Comparison of ENCODE assay signal across 8 cellular contexts in genomic region chrX:135520022-135520552, GRCh38. TPM values are rescaled to one million over a fixed set of nuclear protein-coding genes. Genes with fewer than 3 reads are reported as not detected.
A peak's percentile ranks its signal among the peaks of the same experiment; 100 is the strongest.
DNase-seq lines count a peak whose midpoint lies in the region; ATAC-seq, FAIRE-seq and TF ChIP-seq lines count a peak whose summit lies in the region.

No MANE protein-coding gene starts in this region.

- TF ChIP-seq CTCF in CD14-positive monocyte (IDR thresholded peaks at IDR 0.05) (no peak), HFF-Myc (IDR thresholded peaks at IDR 0.05; ENCODE audit: low read depth, low read length, missing control alignments) (no peak), astrocyte (IDR thresholded peaks at IDR 0.05; ENCODE audit: insufficient read depth, low read depth, low read length) (no peak), left lung (IDR thresholded peaks at IDR 0.05) (no peak)

- H3K27ac ChIP-seq in astrocyte (ENCODE audit: low read depth, low read length) (peak overlapping the region; percentile 68), left lung (peak overlapping the region; percentile 93)

- H3K9me3 ChIP-seq in astrocyte (ENCODE audit: insufficient read depth, low read depth, low read length), result no peaks in the 10 kb centered on the region
- H3K9me3 ChIP-seq in left lung, result no peaks in the 10 kb centered on the region

- ATAC-seq in left lung, result no peak

- peaks cover 28% of the 10 kb centered on the region for H3K4me1 Mint-ChIP-seq in CD14-positive monocyte
- H3K4me1 Mint-ChIP-seq in astrocyte (ENCODE audit: low read depth, unreplicated experiment), result no peaks in the 10 kb centered on the region

- no peaks in the 10 kb centered on the region for H3K79me2 ChIP-seq in astrocyte (ENCODE audit: insufficient read depth, low read length)

- H3K27ac Mint-ChIP-seq in CD14-positive monocyte (peak overlapping the region; percentile 94 to 97 (median 97)), astrocyte (ENCODE audit: unreplicated experiment) (peak overlapping the region; percentile 97)

- H3K9me3 Mint-ChIP-seq in CD14-positive monocyte (peaks cover 0 to 12% (median 1%) of the 10 kb centered on the region in 7 donors), astrocyte (ENCODE audit: unreplicated experiment) (no peaks in the 10 kb centered on the region)

- peak overlapping the region; percentile 90 to 94 for H3K4me3 Mint-ChIP-seq in CD14-positive monocyte
- H3K4me3 Mint-ChIP-seq in astrocyte (ENCODE audit: unreplicated experiment), result peak overlapping the region; percentile 89

- intact Hi-C loops in CD14-positive monocyte (cut with micrococcal nuclease) (loop anchor here in 1 of 2 donors (2.0 kb wide), 1 partner anchor 35 kb away; no protein-coding TSS in a partner anchor), left lung (cut with DNase I) (no loop called here)

- H2AFZ ChIP-seq in astrocyte (ENCODE audit: low read depth, low read length), result peak overlapping the region; percentile 84

- H3K27me3 ChIP-seq in astrocyte (ENCODE audit: insufficient read depth, low read length) (no peaks in the 10 kb centered on the region), left lung (no peaks in the 10 kb centered on the region)

- peaks cover 0 to 10% (median 0%) of the 10 kb centered on the region in 3 donors for H3K27me3 Mint-ChIP-seq in CD14-positive monocyte (ENCODE audit: low read depth in 3 of 3)
- H3K27me3 Mint-ChIP-seq in astrocyte (ENCODE audit: low read depth, unreplicated experiment), result no peaks in the 10 kb centered on the region

- no peak for DNase-seq in CD14-positive monocyte (ENCODE audit: low spot score)
- no peak for DNase-seq in HFF-Myc (ENCODE audit: extremely low read depth, low read depth)
- DNase-seq in astrocyte (ENCODE audit: low read depth), result peak; percentile 76
- DNase-seq in left lung, result no peak
- DNase-seq in urothelium cell line (ENCODE audit: low spot score), result peak; percentile 1
- DNase-seq in KBM-7, result no peak
- DNase-seq in NCI-H1436 treated with DMSO at 0.1 percent for 48 hours (lab: John Stamatoyannopoulos, UW), result no peak
- no peak for DNase-seq in HuH-7 (ENCODE audit: low spot score)

- in situ Hi-C loops in KBM-7 (cut with MboI; ENCODE audit: low pct_unique_long_range_greater_than_20kb, low sequenced_read_pairs), result no loop called here

- H3K4me2 ChIP-seq in astrocyte (ENCODE audit: low read length), result peak overlapping the region; percentile 89

- H3K36me3 Mint-ChIP-seq in CD14-positive monocyte (peaks cover 0 to 4% of the 10 kb centered on the region in 2 donors), astrocyte (ENCODE audit: low read depth, unreplicated experiment) (no peaks in the 10 kb centered on the region)

- no peaks in the 10 kb centered on the region for H4K20me1 ChIP-seq in astrocyte (ENCODE audit: insufficient read depth, low read length)

- H3K36me3 ChIP-seq in astrocyte (ENCODE audit: insufficient read depth, low read length), result no peaks in the 10 kb centered on the region
- no peaks in the 10 kb centered on the region for H3K36me3 ChIP-seq in left lung

- H3K4me1 ChIP-seq in astrocyte (ENCODE audit: insufficient read depth, low read length), result no peaks in the 10 kb centered on the region
- H3K4me1 ChIP-seq in left lung, result peaks cover 0 to 14% of the 10 kb centered on the region in 2 donors

- H3K4me3 ChIP-seq in HFF-Myc (replicated peaks; ENCODE audit: low read depth, low read length), result peak overlapping the region; percentile 50; the same call in 1 of the 2 replicates
- H3K4me3 ChIP-seq in astrocyte (ENCODE audit: insufficient read depth, low read depth, low read length), result peak overlapping the region; percentile 64
- H3K4me3 ChIP-seq in left lung, result peak overlapping the region; percentile 3 to 58

- FAIRE-seq in astrocyte (lab: Jason Lieb, UNC) (peak; percentile 76), urothelium cell line (lab: Jason Lieb, UNC) (no peak)

- H3K9ac ChIP-seq in astrocyte (ENCODE audit: low read length), result peak overlapping the region; percentile 89

RNA-seq across cellular contexts. Expression of gene INTS6L, which starts 0.4 kb away (rescaled TPM):
- 1 to 10 TPM; 2.7 to 3.0 TPM for polyA plus RNA-seq in CD14-positive monocyte
- total RNA-seq in astrocyte (7.5 and 8.7 TPM in 2 replicates), left lung (1 to 10 TPM; 6.2 to 7.2 TPM)

Comparison
In these comparisons a context has a peak if more than half of its experiments do, and no peak if none do; other contexts are left out.
1. DNase-seq: peak in astrocyte (single experiment) and urothelium cell line (single experiment); none in CD14-positive monocyte (single experiment), HFF-Myc (single experiment), left lung (0 of 2), KBM-7 (single experiment), NCI-H1436 treated with DMSO at 0.1 percent for 48 hours (single experiment) and HuH-7 (single experiment).
2. Peak in every context shown above with its lines, with median percentiles within 50 percentile points of each other: H3K4me3 ChIP-seq.